8 cellular contexts compared by ENCODE assay signal in genomic region chr1:211261229-211261628, GRCh38. TPM values are rescaled to one million over a fixed set of nuclear protein-coding genes. Genes with fewer than 3 reads are reported as not detected.
A peak's percentile ranks its signal among the peaks of the same experiment; 100 is the strongest.
DNase-seq lines count a peak whose midpoint lies in the region; ATAC-seq and TF ChIP-seq lines count a peak whose summit lies in the region.

No MANE protein-coding gene starts in this region.

- no peak for TF ChIP-seq POLR2A in NB4 (IDR thresholded peaks at IDR 0.05; ENCODE audit: extremely low read depth, insufficient read length)

- no peak for ATAC-seq in GM21423 (IDR thresholded peaks at IDR 0.05; ENCODE audit: unreplicated experiment)
- ATAC-seq in HG03457 (IDR thresholded peaks at IDR 0.05; ENCODE audit: unreplicated experiment): no peak

- peaks cover 27% of the 10 kb centered on the region for H3K4me1 Mint-ChIP-seq in CD14-positive monocyte
- H3K4me1 Mint-ChIP-seq in neural progenitor cell: peaks cover 23% of the 10 kb centered on the region

- TF ChIP-seq CTCF in CD14-positive monocyte (IDR thresholded peaks at IDR 0.05) (no peak), NB4 (IDR thresholded peaks at IDR 0.05; ENCODE audit: low read depth, low read length) (no peak), neural progenitor cell (IDR thresholded peaks at IDR 0.05) (no peak)

- 65 to 88% methylated on average over 1 to 2 of the region's 2 CpGs for WGBS in ectodermal cell, 2 experiments

- H3K9me3 ChIP-seq in ectodermal cell (ENCODE audit: control insufficient read depth, low read length) (no peaks in the 10 kb centered on the region), neural progenitor cell (ENCODE audit: low read depth) (no peaks in the 10 kb centered on the region)

- peak overlapping the region; percentile 85 for H3K4me3 ChIP-seq in NB4 (ENCODE audit: low read depth, low read length)
- peak overlapping the region; percentile 90 for H3K4me3 ChIP-seq in ectodermal cell (ENCODE audit: insufficient read depth, low read depth, low read length)
- peak overlapping the region; percentile 78 for H3K4me3 ChIP-seq in neural progenitor cell

- peaks cover 4 to 17% of the 10 kb centered on the region in 2 donors for H3K36me3 Mint-ChIP-seq in CD14-positive monocyte
- peaks cover 12% of the 10 kb centered on the region for H3K36me3 Mint-ChIP-seq in neural progenitor cell

- H3F3A ChIP-seq in neural progenitor cell (ENCODE audit: low read depth): peaks cover 45% of the 10 kb centered on the region

- intact Hi-C loops in CD14-positive monocyte (cut with micrococcal nuclease): no loop called here

- no peak overlapping the region for H2AFZ ChIP-seq in neural progenitor cell (replicated peaks)

- H3K27me3 Mint-ChIP-seq in CD14-positive monocyte (ENCODE audit: low read depth in 3 of 3) (no peaks in the 10 kb centered on the region), neural progenitor cell (ENCODE audit: insufficient read depth, low read depth) (peaks cover 5% of the 10 kb centered on the region)

- peak overlapping the region in 6 of 7 donors; percentile 86 to 91 (median 88) for H3K27ac Mint-ChIP-seq in CD14-positive monocyte
- no peak overlapping the region for H3K27ac Mint-ChIP-seq in neural progenitor cell

- peak overlapping the region; percentile 93 for H3K4me2 ChIP-seq in neural progenitor cell

- no peaks in the 10 kb centered on the region for H3K27me3 ChIP-seq in ectodermal cell (ENCODE audit: control insufficient read depth, insufficient read depth, low read length, poor library complexity, severe bottlenecking)
- H3K27me3 ChIP-seq in neural progenitor cell: no peaks in the 10 kb centered on the region

- peak overlapping the region; percentile 74 for H3K27ac ChIP-seq in ectodermal cell (ENCODE audit: insufficient read depth, low read depth, low read length, poor library complexity, severe bottlenecking)
- H3K27ac ChIP-seq in neural progenitor cell: peak overlapping the region; percentile 54

- H3K4me1 ChIP-seq in ectodermal cell (ENCODE audit: control insufficient read depth, insufficient read depth, low read length) (peaks cover 9% of the 10 kb centered on the region), neural progenitor cell (peaks cover 16% of the 10 kb centered on the region)

- H3K4me3 Mint-ChIP-seq in CD14-positive monocyte: peak overlapping the region; percentile 88 to 94
- peak overlapping the region; percentile 88 for H3K4me3 Mint-ChIP-seq in neural progenitor cell

- DNase-seq in CD14-positive monocyte (ENCODE audit: low spot score) (no peak), NB4 (ENCODE audit: low read depth) (peak; percentile 9), neural progenitor cell (ENCODE audit: low spot score) (no peak), NCI-H1092 treated with DMSO at 0.1 percent for 48 hours (lab: John Stamatoyannopoulos, UW) (no peak)
- no peak for DNase-seq in effector CD8-positive, alpha-beta T cell (lab: John Stamatoyannopoulos, UW)

- H3K9me3 Mint-ChIP-seq in CD14-positive monocyte (no peaks in the 10 kb centered on the region), neural progenitor cell (no peaks in the 10 kb centered on the region)

- no peak overlapping the region for H3K9ac ChIP-seq in neural progenitor cell

- H3K79me2 ChIP-seq in neural progenitor cell (ENCODE audit: low read depth): peaks cover 66% of the 10 kb centered on the region

- H3K36me3 ChIP-seq in ectodermal cell (ENCODE audit: control insufficient read depth, insufficient read depth, low read length) (no peaks in the 10 kb centered on the region), neural progenitor cell (peaks cover under 1% of the 10 kb centered on the region)

- peaks cover 11% of the 10 kb centered on the region for H4K20me1 ChIP-seq in neural progenitor cell (ENCODE audit: low read depth)

RNA-seq across cellular contexts. Expression of gene RCOR3, which starts 2.1 kb away (rescaled TPM):
- 10 to 100 TPM; 14.5 to 21.6 TPM for polyA plus RNA-seq in CD14-positive monocyte
- polyA plus RNA-seq in ectodermal cell (2013, experiment 1 of 4): 34.0 TPM
- 38.7 TPM for polyA plus RNA-seq in ectodermal cell (2013, experiment 2 of 4)
- polyA plus RNA-seq in ectodermal cell (2013, experiment 3 of 4): 30.1 TPM
- 34.0 TPM for polyA plus RNA-seq in ectodermal cell (2013, experiment 4 of 4)
- total RNA-seq in neural progenitor cell (ENCODE audit: low replicate concordance): 31.3 and 44.8 TPM in 2 replicates
